In the genomic region with DNA sequence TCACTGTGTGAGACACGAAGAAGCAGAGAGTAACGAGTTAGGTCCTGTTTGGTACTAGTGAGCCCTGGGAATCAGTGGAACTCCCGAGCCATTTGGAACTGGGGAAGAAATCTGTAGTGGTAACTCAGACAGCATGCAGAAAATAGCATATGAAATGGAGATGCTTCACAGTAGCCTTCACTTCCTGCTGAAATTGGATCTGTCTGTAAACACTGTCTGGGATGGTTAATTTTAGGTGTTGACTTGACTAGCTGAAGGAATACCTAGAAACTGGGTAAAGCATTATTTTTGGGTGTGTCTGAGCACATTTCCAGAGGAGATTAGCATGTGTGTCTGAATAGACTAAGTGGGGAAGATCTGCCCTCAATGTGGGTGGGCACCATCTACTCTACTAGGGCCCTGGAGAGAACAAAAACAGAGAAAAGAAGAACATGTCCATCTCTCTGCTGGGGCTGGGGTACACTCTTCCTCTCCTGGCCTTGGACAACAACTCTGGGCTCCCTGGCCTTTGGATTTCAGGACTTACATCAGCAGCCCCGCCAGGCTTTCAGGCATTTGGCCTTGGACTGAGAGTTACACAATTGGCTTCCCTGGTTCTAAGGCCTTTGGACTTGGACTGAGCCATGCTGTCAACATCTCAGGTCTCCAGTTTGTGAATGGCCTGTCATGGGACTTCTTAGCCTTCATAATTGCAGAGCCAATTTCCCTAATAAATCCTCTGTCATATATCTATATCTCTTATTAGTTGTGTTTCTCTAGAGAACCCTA, we compare ENCODE assay signal across 1 cellular context.
TF ChIP-seq lines count a peak whose summit lies in the region.

No MANE protein-coding gene starts in this region.

TF ChIP-seq in HepG2, 621 proteins besides CTCF, POLR2A, EP300 and RAD21 (continued from another document):
- TF ChIP-seq, protein P1, sequence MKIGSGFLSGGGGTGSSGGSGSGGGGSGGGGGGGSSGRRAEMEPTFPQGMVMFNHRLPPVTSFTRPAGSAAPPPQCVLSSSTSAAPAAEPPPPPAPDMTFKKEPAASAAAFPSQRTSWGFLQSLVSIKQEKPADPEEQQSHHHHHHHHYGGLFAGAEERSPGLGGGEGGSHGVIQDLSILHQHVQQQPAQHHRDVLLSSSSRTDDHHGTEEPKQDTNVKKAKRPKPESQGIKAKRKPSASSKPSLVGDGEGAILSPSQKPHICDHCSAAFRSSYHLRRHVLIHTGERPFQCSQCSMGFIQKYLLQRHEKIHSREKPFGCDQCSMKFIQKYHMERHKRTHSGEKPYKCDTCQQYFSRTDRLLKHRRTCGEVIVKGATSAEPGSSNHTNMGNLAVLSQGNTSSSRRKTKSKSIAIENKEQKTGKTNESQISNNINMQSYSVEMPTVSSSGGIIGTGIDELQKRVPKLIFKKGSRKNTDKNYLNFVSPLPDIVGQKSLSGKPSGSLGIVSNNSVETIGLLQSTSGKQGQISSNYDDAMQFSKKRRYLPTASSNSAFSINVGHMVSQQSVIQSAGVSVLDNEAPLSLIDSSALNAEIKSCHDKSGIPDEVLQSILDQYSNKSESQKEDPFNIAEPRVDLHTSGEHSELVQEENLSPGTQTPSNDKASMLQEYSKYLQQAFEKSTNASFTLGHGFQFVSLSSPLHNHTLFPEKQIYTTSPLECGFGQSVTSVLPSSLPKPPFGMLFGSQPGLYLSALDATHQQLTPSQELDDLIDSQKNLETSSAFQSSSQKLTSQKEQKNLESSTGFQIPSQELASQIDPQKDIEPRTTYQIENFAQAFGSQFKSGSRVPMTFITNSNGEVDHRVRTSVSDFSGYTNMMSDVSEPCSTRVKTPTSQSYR (CRISPR knock-in tag; IDR thresholded peaks at IDR 0.05; ENCODE audit: borderline replicate concordance), result peak; percentile 54; the same call in 1 of the 2 replicates
- TF ChIP-seq XRCC5 (optimal IDR thresholded peaks at IDR 0.05; ENCODE audit: low read length) (peak; percentile 52), MYC (CRISPR knock-in tag; IDR thresholded peaks at IDR 0.05; ENCODE audit: borderline replicate concordance) (peak; percentile 61; the same call in 1 of the 2 replicates)
